In genomic region chr11:130916238-130916855, GRCh38 we compare ENCODE assay signal across 8 cellular contexts. TPM values are rescaled to one million over a fixed set of nuclear protein-coding genes. Genes with fewer than 3 reads are reported as not detected.
DNase-seq lines count a peak whose midpoint lies in the region; ATAC-seq and TF ChIP-seq lines count a peak whose summit lies in the region.

A gene with protein sequence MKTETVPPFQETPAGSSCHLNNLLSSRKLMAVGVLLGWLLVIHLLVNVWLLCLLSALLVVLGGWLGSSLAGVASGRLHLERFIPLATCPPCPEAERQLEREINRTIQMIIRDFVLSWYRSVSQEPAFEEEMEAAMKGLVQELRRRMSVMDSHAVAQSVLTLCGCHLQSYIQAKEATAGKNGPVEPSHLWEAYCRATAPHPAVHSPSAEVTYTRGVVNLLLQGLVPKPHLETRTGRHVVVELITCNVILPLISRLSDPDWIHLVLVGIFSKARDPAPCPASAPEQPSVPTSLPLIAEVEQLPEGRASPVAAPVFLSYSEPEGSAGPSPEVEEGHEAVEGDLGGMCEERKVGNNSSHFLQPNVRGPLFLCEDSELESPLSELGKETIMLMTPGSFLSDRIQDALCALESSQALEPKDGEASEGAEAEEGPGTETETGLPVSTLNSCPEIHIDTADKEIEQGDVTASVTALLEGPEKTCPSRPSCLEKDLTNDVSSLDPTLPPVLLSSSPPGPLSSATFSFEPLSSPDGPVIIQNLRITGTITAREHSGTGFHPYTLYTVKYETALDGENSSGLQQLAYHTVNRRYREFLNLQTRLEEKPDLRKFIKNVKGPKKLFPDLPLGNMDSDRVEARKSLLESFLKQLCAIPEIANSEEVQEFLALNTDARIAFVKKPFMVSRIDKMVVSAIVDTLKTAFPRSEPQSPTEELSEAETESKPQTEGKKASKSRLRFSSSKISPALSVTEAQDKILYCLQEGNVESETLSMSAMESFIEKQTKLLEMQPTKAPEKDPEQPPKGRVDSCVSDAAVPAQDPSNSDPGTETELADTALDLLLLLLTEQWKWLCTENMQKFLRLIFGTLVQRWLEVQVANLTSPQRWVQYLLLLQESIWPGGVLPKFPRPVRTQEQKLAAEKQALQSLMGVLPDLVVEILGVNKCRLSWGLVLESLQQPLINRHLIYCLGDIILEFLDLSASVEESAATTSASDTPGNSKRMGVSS (minus strand): TSS chr11:130916479. CDS start chr11:130915939, 540 bp downstream.

- peaks cover 24% of the 10 kb centered on the region for H3K4me1 ChIP-seq in HUES6 (ENCODE audit: control insufficient read depth, insufficient read depth, low read length)
- peaks cover 10% of the 10 kb centered on the region for H3K4me1 ChIP-seq in OCI-LY3 (ENCODE audit: low read length)
- peaks cover 8% of the 10 kb centered on the region for H3K4me1 ChIP-seq in mucosa of descending colon (ENCODE audit: low read depth)

- no peaks in the 10 kb centered on the region for H3K9me3 ChIP-seq in HUES6 (ENCODE audit: control insufficient read depth, insufficient read depth, low read depth, low read length)
- no peaks in the 10 kb centered on the region for H3K9me3 ChIP-seq in OCI-LY3 (ENCODE audit: insufficient read depth, low read length)
- no peaks in the 10 kb centered on the region for H3K9me3 ChIP-seq in mucosa of descending colon

- peak; percentile 57 for DNase-seq in DMS114 treated with DMSO at 0.1 percent for 48 hours (lab: John Stamatoyannopoulos, UW; ENCODE audit: unreplicated experiment)
- DNase-seq in activated T-cell treated with anti-CD3 and anti-CD28 coated beads for 4 hours, result peak; percentile 85
- DNase-seq in epithelial cell of prostate (ENCODE audit: low read depth, low spot score), result no peak
- DNase-seq in mucosa of descending colon, result peak; percentile 93 to 97 (median 95)
- peak; percentile 84 for DNase-seq in stimulated activated CD8-positive, alpha-beta memory T cell treated with anti-CD3 and anti-CD28 coated beads, Interleukin-4, amount 100 ng/mL, for 24 hours (ENCODE audit: low read depth)

- peak within 1 kb of the TSS; percentile 92 for H3K9ac ChIP-seq in HUES6 (ENCODE audit: low read length)
- peak within 1 kb of the TSS; percentile 91 for H3K9ac ChIP-seq in OCI-LY3 (ENCODE audit: low read length)

- ATAC-seq in GM21423 (IDR thresholded peaks at IDR 0.05; ENCODE audit: unreplicated experiment) (peak; percentile 99), mucosa of descending colon (peak; percentile 100)

- TF ChIP-seq CTCF in OCI-LY3 (IDR thresholded peaks at IDR 0.05; ENCODE audit: low read depth, low read length) (peak; percentile 70), mucosa of descending colon (IDR thresholded peaks at IDR 0.05) (peak; percentile 98)

- peak within 1 kb of the TSS; percentile 90 for H3K27ac ChIP-seq in HUES6 (ENCODE audit: low read depth, low read length)
- 0 out of 2 replicates have a peak within 1 kb of the TSS, but pooled peaks have one; percentile 20 for H3K27ac ChIP-seq in OCI-LY3 (ENCODE audit: low read length)
- H3K27ac ChIP-seq in epithelial cell of prostate, result peak within 1 kb of the TSS; percentile 49

- peaks cover 25% of the 10 kb centered on the region for H3K79me2 ChIP-seq in OCI-LY3 (ENCODE audit: low read length)

- H3K27me3 ChIP-seq in HUES6 (ENCODE audit: control insufficient read depth, insufficient read depth, low read length) (peaks cover 18% of the 10 kb centered on the region), OCI-LY3 (ENCODE audit: low read depth, low read length) (0 out of 2 replicates have a peak, but pooled peaks cover 1% of the 10 kb centered on the region)

- H2AFZ ChIP-seq in OCI-LY3 (ENCODE audit: low read depth, low read length), result peak within 1 kb of the TSS; percentile 97

- intact Hi-C loops in mucosa of descending colon (cut with DNase I, micrococcal nuclease), result no loop called here

- H3K36me3 ChIP-seq in HUES6 (ENCODE audit: control insufficient read depth, insufficient read depth, low read length), result peaks cover 26% of the 10 kb centered on the region
- peaks cover 7% of the 10 kb centered on the region for H3K36me3 ChIP-seq in OCI-LY3 (replicated peaks; ENCODE audit: low read depth, low read length)
- no peaks in the 10 kb centered on the region for H3K36me3 ChIP-seq in mucosa of descending colon (ENCODE audit: low read depth)

- no peaks in the 10 kb centered on the region for H4K20me1 ChIP-seq in OCI-LY3 (ENCODE audit: insufficient read depth, low read length)

- H3K4me3 ChIP-seq in HUES6 (ENCODE audit: low read depth, low read length) (peak within 1 kb of the TSS; percentile 96), OCI-LY3 (ENCODE audit: low read length) (peak within 1 kb of the TSS; percentile 98), mucosa of descending colon (peak within 1 kb of the TSS; percentile 56)

- peak within 1 kb of the TSS; percentile 92 for H3K4me2 ChIP-seq in OCI-LY3 (ENCODE audit: low read length)

RNA-seq across cellular contexts. Expression of the gene that starts here (rescaled TPM):
- 10 to 100 TPM; 53.1 to 87.5 (median 76.7) TPM for total RNA-seq in mucosa of descending colon

Comparison
In these comparisons a context has a peak if more than half of its experiments do, and no peak if none do; other contexts are left out.
1. H3K27ac ChIP-seq: peak in every context shown above with its lines; median percentile 90 in HUES6; 49 in epithelial cell of prostate; 20 in OCI-LY3.